Comparison of ENCODE assay signal across 21 cellular contexts in genomic region chr13:30020726-30021312, GRCh38.
A peak's percentile ranks its signal among the peaks of the same experiment; 100 is the strongest.
DNase-seq lines count a peak whose midpoint lies in the region; ATAC-seq, FAIRE-seq and TF ChIP-seq lines count a peak whose summit lies in the region.
"Had no signal": no experiment of that assay in that cellular context is flagged by ENCODE, and none has a peak within 500 bp of the region (broad histone marks: within the 10 kb centered on the region; RNA-seq: fewer than 3 reads in every experiment).

No MANE protein-coding gene starts in this region.

- no peak overlapping the region for H2BK5ac ChIP-seq in mesendoderm (ENCODE audit: low read length)

- H3K4me1 Mint-ChIP-seq in astrocyte (ENCODE audit: low read depth, unreplicated experiment) = peaks cover 22% of the 10 kb centered on the region
- H3K4me1 Mint-ChIP-seq: activated naive CD8-positive, alpha-beta T cell treated with anti-CD3 and anti-CD28 coated beads, Interleukin-2, amount 10 ng/mL, durations not matched to agents 7 days and 5 days; central memory CD8-positive, alpha-beta T cell had no signal

- no peak for TF ChIP-seq CTCF in astrocyte (IDR thresholded peaks at IDR 0.05; ENCODE audit: insufficient read depth, low read depth, low read length)

- peaks cover 16% of the 10 kb centered on the region for H3K4me1 ChIP-seq in astrocyte (ENCODE audit: insufficient read depth, low read length)
- peaks cover 12% of the 10 kb centered on the region for H3K4me1 ChIP-seq in mesendoderm (ENCODE audit: control insufficient read depth, low read depth, low read length)
- H3K4me1 ChIP-seq in effector memory CD4-positive, alpha-beta T cell (ENCODE audit: control insufficient read depth, insufficient read depth, low read length, poor library complexity, severe bottlenecking) = no peaks in the 10 kb centered on the region
- H3K4me1 ChIP-seq: upper lobe of left lung had no signal

- H3K9me3 ChIP-seq in astrocyte (ENCODE audit: insufficient read depth, low read depth, low read length) = no peaks in the 10 kb centered on the region
- H3K9me3 ChIP-seq in effector memory CD4-positive, alpha-beta T cell (ENCODE audit: control insufficient read depth, low read length) = no peaks in the 10 kb centered on the region
- H3K9me3 ChIP-seq: upper lobe of left lung had no signal

- no peak overlapping the region for H2BK15ac ChIP-seq in mesendoderm (replicated peaks; ENCODE audit: low read depth)

- H3K27ac ChIP-seq in astrocyte (ENCODE audit: low read depth, low read length) (no peak overlapping the region), mesendoderm (ENCODE audit: low read depth, low read length) (no peak overlapping the region)
- no peak overlapping the region for H3K27ac ChIP-seq in effector memory CD4-positive, alpha-beta T cell (ENCODE audit: insufficient read depth, low read length, poor library complexity, severe bottlenecking)
- H3K27ac ChIP-seq: upper lobe of left lung had no signal

- H3K36me3 ChIP-seq in astrocyte (ENCODE audit: insufficient read depth, low read length) = no peaks in the 10 kb centered on the region
- no peaks in the 10 kb centered on the region for H3K36me3 ChIP-seq in mesendoderm (ENCODE audit: control insufficient read depth, insufficient read depth, low read length)
- H3K36me3 ChIP-seq in effector memory CD4-positive, alpha-beta T cell (ENCODE audit: control insufficient read depth, insufficient read depth, low read length) = no peaks in the 10 kb centered on the region
- H3K36me3 ChIP-seq: upper lobe of left lung had no signal

- H3K27me3 ChIP-seq in astrocyte (ENCODE audit: insufficient read depth, low read length) (no peaks in the 10 kb centered on the region), mesendoderm (ENCODE audit: insufficient read depth, low read length, poor library complexity) (no peaks in the 10 kb centered on the region)
- H3K27me3 ChIP-seq in effector memory CD4-positive, alpha-beta T cell (replicated peaks; ENCODE audit: control insufficient read depth, insufficient read depth, low read length, poor library complexity, severe bottlenecking) = no peaks in the 10 kb centered on the region
- H3K27me3 ChIP-seq: upper lobe of left lung had no signal

- H4K8ac ChIP-seq in mesendoderm (ENCODE audit: low read depth, low read length) = no peak overlapping the region

- H3K9ac ChIP-seq in astrocyte (ENCODE audit: low read length) = no peak overlapping the region
- no peak overlapping the region for H3K9ac ChIP-seq in mesendoderm (ENCODE audit: low read length)

- peak overlapping the region; percentile 54 for H2AK5ac ChIP-seq in mesendoderm (ENCODE audit: low read length)

- no CpG with 5 or more reads among the region's 4 CpGs for WGBS in mesendoderm (ENCODE audit: extremely low coverage, insufficient coverage, low lambda C conversion rate)

- no peak overlapping the region for H3K23ac ChIP-seq in mesendoderm (ENCODE audit: low read length)

- no peak overlapping the region for H3K4me3 ChIP-seq in astrocyte (ENCODE audit: insufficient read depth, low read depth, low read length)
- H3K4me3 ChIP-seq in mesendoderm (ENCODE audit: low read length) = no peak overlapping the region
- no peak overlapping the region for H3K4me3 ChIP-seq in effector memory CD4-positive, alpha-beta T cell (ENCODE audit: insufficient read depth, low read depth, low read length, poor library complexity, severe bottlenecking)
- H3K4me3 ChIP-seq: upper lobe of left lung had no signal

- H3K36me3 Mint-ChIP-seq in astrocyte (ENCODE audit: low read depth, unreplicated experiment) = no peaks in the 10 kb centered on the region
- H3K36me3 Mint-ChIP-seq: activated naive CD8-positive, alpha-beta T cell treated with anti-CD3 and anti-CD28 coated beads, Interleukin-2, amount 10 ng/mL, durations not matched to agents 7 days and 5 days had no signal

- no peak overlapping the region for H3K18ac ChIP-seq in mesendoderm (ENCODE audit: low read length)

- no peaks in the 10 kb centered on the region for H3K79me1 ChIP-seq in mesendoderm (ENCODE audit: low read length)

- H4K20me1 ChIP-seq in astrocyte (ENCODE audit: insufficient read depth, low read length) = no peaks in the 10 kb centered on the region

- no peak overlapping the region for H2BK120ac ChIP-seq in mesendoderm (ENCODE audit: low read depth, low read length)

- H3K27me3 Mint-ChIP-seq in astrocyte (ENCODE audit: low read depth, unreplicated experiment) = no peaks in the 10 kb centered on the region
- H3K27me3 Mint-ChIP-seq: central memory CD8-positive, alpha-beta T cell had no signal

- H2AFZ ChIP-seq in astrocyte (ENCODE audit: low read depth, low read length) = peak overlapping the region; percentile 31

- peak overlapping the region; percentile 51 for H3K56ac ChIP-seq in mesendoderm (ENCODE audit: low read length)

- H3K79me2 ChIP-seq in astrocyte (ENCODE audit: insufficient read depth, low read length) (no peaks in the 10 kb centered on the region), mesendoderm (ENCODE audit: control insufficient read depth, insufficient read depth, low read length) (no peaks in the 10 kb centered on the region)

- no peak overlapping the region for H3K4me3 Mint-ChIP-seq in astrocyte (ENCODE audit: unreplicated experiment)
- H3K4me3 Mint-ChIP-seq: activated naive CD8-positive, alpha-beta T cell treated with anti-CD3 and anti-CD28 coated beads, Interleukin-2, amount 10 ng/mL, durations not matched to agents 7 days and 5 days; activated T-cell treated with anti-CD3 and anti-CD28 coated beads, Interleukin-2, amount 50 U/mL, for 4 hours; central memory CD8-positive, alpha-beta T cell had no signal

- no peak overlapping the region for H3K27ac Mint-ChIP-seq in astrocyte (ENCODE audit: unreplicated experiment)
- H3K27ac Mint-ChIP-seq: activated naive CD8-positive, alpha-beta T cell treated with anti-CD3 and anti-CD28 coated beads, Interleukin-2, amount 10 ng/mL, durations not matched to agents 7 days and 5 days had no signal

- DNase-seq in AG08395 (ENCODE audit: low spot score) (peak; percentile 30), HT1080 (ENCODE audit: low read depth) (peak; percentile 44), astrocyte (ENCODE audit: low read depth) (peak; percentile 56), mesendoderm (no peak), NCI-H748 treated with DMSO at 0.1 percent for 48 hours (lab: John Stamatoyannopoulos, UW) (no peak)
- DNase-seq in effector memory CD4-positive, alpha-beta T cell = no peak
- DNase-seq: activated CD4-positive, alpha-beta T cell treated with anti-CD3 and anti-CD28 coated beads, Interleukin-2, amount 50 U/mL, for 48 hours; activated naive CD8-positive, alpha-beta T cell treated with anti-CD3 and anti-CD28 coated beads, Interleukin-2, amount 10 ng/mL, durations not matched to agents 7 days and 5 days; activated T-cell treated with anti-CD3 and anti-CD28 coated beads, Interleukin-2, amount 50 U/mL, for 4 hours; effector CD8-positive, alpha-beta T cell; GOT3; NCI-H187 treated with DMSO at 0.1 percent for 48 hours; NCI-H510A treated with DMSO at 0.1 percent for 48 hours; OCI-M1; stimulated activated naive CD4-positive, alpha-beta T cell; upper lobe of left lung had no signal

- H3K4ac ChIP-seq in mesendoderm (ENCODE audit: low read depth, low read length) = no peak overlapping the region

- ATAC-seq in HG03378 (IDR thresholded peaks at IDR 0.05; ENCODE audit: unreplicated experiment) (no peak), GM19035 (IDR thresholded peaks at IDR 0.05; ENCODE audit: unreplicated experiment) (no peak)
- ATAC-seq: activated T-cell treated with anti-CD3 and anti-CD28 coated beads, Interleukin-2, amount 50 U/mL, for 4 hours had no signal

- FAIRE-seq in astrocyte (lab: Jason Lieb, UNC) = peak; percentile 9
- FAIRE-seq: GM12891, HTR-8/SVneo had no signal

- no peak overlapping the region for H4K5ac ChIP-seq in mesendoderm (ENCODE audit: low read length)

- peak overlapping the region; percentile 29 for H3K4me2 ChIP-seq in astrocyte (ENCODE audit: low read length)
- H3K4me2 ChIP-seq in mesendoderm (ENCODE audit: low read length) = no peak overlapping the region

- no peaks in the 10 kb centered on the region for H3K9me3 Mint-ChIP-seq in astrocyte (ENCODE audit: unreplicated experiment)
- H3K9me3 Mint-ChIP-seq: activated naive CD8-positive, alpha-beta T cell treated with anti-CD3 and anti-CD28 coated beads, Interleukin-2, amount 10 ng/mL, durations not matched to agents 7 days and 5 days; activated T-cell treated with anti-CD3 and anti-CD28 coated beads, Interleukin-2, amount 50 U/mL, for 4 hours; central memory CD8-positive, alpha-beta T cell had no signal

Comparison
In these comparisons a context has a peak if more than half of its experiments do, and no peak if none do; other contexts are left out.
1. DNase-seq: peak in AG08395 (single experiment), HT1080 (single experiment) and astrocyte (single experiment); none in mesendoderm (single experiment), effector memory CD4-positive, alpha-beta T cell (0 of 3) and NCI-H748 treated with DMSO at 0.1 percent for 48 hours (single experiment).